In genomic region chr1:30721311-30722174, GRCh38 we compare ENCODE assay signal across 1 cellular context.
TF ChIP-seq lines count a peak whose summit lies in the region.

No MANE protein-coding gene starts in this region.

TF ChIP-seq in H1, 55 proteins besides CTCF, POLR2A, EP300 and RAD21:
- TF ChIP-seq SUZ12 (IDR thresholded peaks at IDR 0.05; ENCODE audit: low read length) = no peak
- no peak for TF ChIP-seq SAP30 (IDR thresholded peaks at IDR 0.05; ENCODE audit: insufficient read depth, insufficient replicate concordance, low read length)
- no peak for TF ChIP-seq E2F6 (IDR thresholded peaks at IDR 0.05)
- TF ChIP-seq TAF7 (optimal IDR thresholded peaks at IDR 0.05; ENCODE audit: borderline replicate concordance, low read depth, low read length) = no peak
- no peak for TF ChIP-seq BACH1 (IDR thresholded peaks at IDR 0.05; ENCODE audit: low read length)
- TF ChIP-seq CHD2 (IDR thresholded peaks at IDR 0.05; ENCODE audit: low read length) = no peak
- no peak for TF ChIP-seq USF2 (IDR thresholded peaks at IDR 0.05; ENCODE audit: low read length)
- TF ChIP-seq BCL11A (IDR thresholded peaks at IDR 0.05; ENCODE audit: low read depth in 2 of 2, low read length in 2 of 2) = no peak
- TF ChIP-seq RXRA (IDR thresholded peaks at IDR 0.05; ENCODE audit: insufficient read depth, low read depth, low read length) = no peak
